ENCODE assay signal across 28 cellular contexts in the genomic region with DNA sequence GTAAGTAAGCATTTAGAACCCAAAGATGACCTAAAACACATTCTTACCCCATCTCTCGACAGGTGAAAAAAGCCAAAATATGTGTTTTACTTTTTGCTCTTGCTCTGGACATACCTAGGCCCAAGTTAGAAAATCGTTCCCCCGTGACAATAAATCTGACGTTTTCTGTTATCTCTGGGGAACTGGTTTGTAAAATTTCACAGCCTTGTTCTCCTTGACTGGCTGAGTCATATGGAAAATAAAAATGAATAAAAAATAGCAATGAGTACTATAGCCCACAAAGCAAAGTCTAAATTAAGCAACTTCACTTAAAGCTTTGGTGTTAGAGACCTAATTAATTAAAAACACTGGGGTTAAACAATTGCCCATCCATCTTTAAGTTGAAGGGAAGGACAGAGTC.
"Had no signal": no experiment of that assay in that cellular context is flagged by ENCODE, and none has a peak within 500 bp of the region (broad histone marks: within the 10 kb centered on the region; RNA-seq: fewer than 3 reads in every experiment).

No MANE protein-coding gene starts in this region.

- ATAC-seq: left colon; left lung; lower lobe of right lung; natural killer cell; psoas muscle; right lobe of liver; stimulated activated memory B cell treated with anti-CD40 and anti-IgM and Interleukin-4, amounts not matched to agents 10 μg/mL and 1 μg/mL and 100 μg/mL, for 72 hours; stimulated activated naive CD8-positive, alpha-beta T cell treated with anti-CD3 and anti-CD28 coated beads, Interleukin-15, Interleukin-2, amounts not matched to agents 100 U/mL and 50 U/mL, for 24 hours; upper lobe of right lung had no signal

- H3K4me1 Mint-ChIP-seq: immature natural killer cell; natural killer cell; stimulated activated memory B cell treated with anti-CD40 and anti-IgM and Interleukin-4, amounts not matched to agents 10 μg/mL and 1 μg/mL and 100 μg/mL, for 72 hours had no signal

- H3K4me3 Mint-ChIP-seq: immature natural killer cell; natural killer cell; stimulated activated memory B cell treated with anti-CD40 and anti-IgM and Interleukin-4, amounts not matched to agents 10 μg/mL and 1 μg/mL and 100 μg/mL, for 72 hours had no signal

- H3K4me2 ChIP-seq: smooth muscle cell had no signal

- H3K27ac ChIP-seq: left lung, lower lobe of right lung, parathyroid adenoma, psoas muscle, right atrium auricular region, right lobe of liver, stomach, thoracic aorta, tibial artery, upper lobe of right lung had no signal

- H3K9me3 ChIP-seq: left lung, lower lobe of right lung, psoas muscle, right atrium auricular region, right lobe of liver, stomach, thoracic aorta, tibial artery, upper lobe of right lung had no signal

- FAIRE-seq: islet of Langerhans, kidney, urothelium cell line had no signal

- H3K4me3 ChIP-seq: left lung, lower lobe of right lung, psoas muscle, right atrium auricular region, right lobe of liver, smooth muscle cell, stomach, thoracic aorta, tibial artery, upper lobe of right lung had no signal

- H2AFZ ChIP-seq: parathyroid adenoma had no signal

- H3K36me3 Mint-ChIP-seq: immature natural killer cell; natural killer cell; stimulated activated memory B cell treated with anti-CD40 and anti-IgM and Interleukin-4, amounts not matched to agents 10 μg/mL and 1 μg/mL and 100 μg/mL, for 72 hours had no signal

- H3K9me3 Mint-ChIP-seq: immature natural killer cell; stimulated activated memory B cell treated with anti-CD40 and anti-IgM and Interleukin-4, amounts not matched to agents 10 μg/mL and 1 μg/mL and 100 μg/mL, for 72 hours had no signal

- H3K36me3 ChIP-seq: left lung, lower lobe of right lung, right atrium auricular region, right lobe of liver, stomach, thoracic aorta, tibial artery, upper lobe of right lung had no signal

- H3K4me1 ChIP-seq: left lung, lower lobe of right lung, parathyroid adenoma, psoas muscle, right atrium auricular region, right lobe of liver, stomach, tibial artery, upper lobe of right lung had no signal

- H3K27me3 Mint-ChIP-seq: stimulated activated memory B cell treated with anti-CD40 and anti-IgM and Interleukin-4, amounts not matched to agents 10 μg/mL and 1 μg/mL and 100 μg/mL, for 72 hours had no signal

- DNase-seq: hypothalamus; immature natural killer cell; kidney; left colon; left lung; lower lobe of right lung; mammary epithelial cell; mesenchymal stem cell; natural killer cell; occipital lobe; psoas muscle; right lobe of liver; stimulated activated CD4-positive, alpha-beta T cell treated with anti-CD3 and anti-CD28 coated beads, Interleukin-1b, Interleukin-23, amount 100 ng/mL, for 48 hours; stimulated activated CD4-positive, alpha-beta T cell treated with anti-CD3 and anti-CD28 coated beads, Interleukin-2, amount 100 ng/mL, for 48 hours; stimulated activated CD4-positive, alpha-beta T cell treated with anti-CD3 and anti-CD28 coated beads, Interleukin-4, amount 100 ng/mL, for 4 hours; stimulated activated CD8-positive, alpha-beta memory T cell treated with anti-CD3 and anti-CD28 coated beads, Interleukin-4, amount 100 ng/mL, for 48 hours; stimulated activated naive CD8-positive, alpha-beta T cell treated with anti-CD3 and anti-CD28 coated beads, Interleukin-15, Interleukin-2, amounts not matched to agents 100 U/mL and 50 U/mL, for 24 hours; stomach; tibial artery; trophoblast cell; upper lobe of right lung had no signal

- H3K27me3 ChIP-seq: right atrium auricular region, right lobe of liver, stomach, tibial artery, upper lobe of right lung had no signal

- H3K9ac ChIP-seq: parathyroid adenoma had no signal

- H3K79me2 ChIP-seq: parathyroid adenoma had no signal

- H3K27ac Mint-ChIP-seq: immature natural killer cell; natural killer cell; stimulated activated memory B cell treated with anti-CD40 and anti-IgM and Interleukin-4, amounts not matched to agents 10 μg/mL and 1 μg/mL and 100 μg/mL, for 72 hours had no signal
